In genomic region chr2:8193146-8193545, GRCh38 we compare ENCODE assay signal across 22 cellular contexts.
A peak's percentile ranks its signal among the peaks of the same experiment; 100 is the strongest.
DNase-seq lines count a peak whose midpoint lies in the region; ATAC-seq and TF ChIP-seq lines count a peak whose summit lies in the region.
"Had no signal": no experiment of that assay in that cellular context is flagged by ENCODE, and none has a peak within 500 bp of the region (broad histone marks: within the 10 kb centered on the region; RNA-seq: fewer than 3 reads in every experiment).

No MANE protein-coding gene starts in this region.

- no peaks in the 10 kb centered on the region for H3K9me2 ChIP-seq in OCI-LY7 (ENCODE audit: insufficient read depth, low read length)

- no peak overlapping the region for H3K4me3 ChIP-seq in OCI-LY7 (ENCODE audit: low read depth, low read length, poor library complexity, severe bottlenecking)
- H3K4me3 ChIP-seq in fibroblast of lung (replicated peaks in 1 of 4; ENCODE audit: control extremely low read depth in 1 of 4, insufficient read depth in 1 of 4, low read depth in 3 of 4, low read length in 4 of 4), result no peak overlapping the region
- H3K4me3 ChIP-seq in subcutaneous abdominal adipose tissue (ENCODE audit: low read depth in 1 of 5, low read length in 5 of 5), result peak overlapping the region in 3 of 5 donors; percentile 41 to 64 (median 42)
- H3K4me3 ChIP-seq in colonic mucosa, result no peak overlapping the region
- H3K4me3 ChIP-seq: ascending aorta, lung, uterus had no signal

- H3K9me3 Mint-ChIP-seq in activated CD8-positive, alpha-beta memory T cell treated with anti-CD3 and anti-CD28 coated beads, Interleukin-2, amount 10 ng/mL, durations not matched to agents 7 days and 5 days (ENCODE audit: low read depth), result peaks cover 3% of the 10 kb centered on the region
- H3K9me3 Mint-ChIP-seq: activated CD8-positive, alpha-beta T cell treated with anti-CD3 and anti-CD28 coated beads for 36 hours; CD8-positive, alpha-beta T cell; neural crest cell; stimulated activated naive B cell treated with anti-CD40 and anti-IgM and Interleukin-4, amounts not matched to agents 10 μg/mL and 1 μg/mL and 100 μg/mL, for 72 hours; T-cell had no signal

- DNase-seq in GM03348 (ENCODE audit: low spot score) (peak; percentile 44), OCI-LY7 (ENCODE audit: low spot score) (no peak), fibroblast of lung (ENCODE audit: low read depth in 2 of 2) (peak; percentile 20 to 27), colonic mucosa (no peak)
- no peak for DNase-seq in activated CD8-positive, alpha-beta memory T cell treated with anti-CD3 and anti-CD28 coated beads, Interleukin-2, amount 10 ng/mL, durations not matched to agents 7 days and 5 days
- DNase-seq: activated CD4-positive, alpha-beta T cell treated with anti-CD3 and anti-CD28 coated beads for 1 hour; activated CD8-positive, alpha-beta T cell treated with anti-CD3 and anti-CD28 coated beads for 36 hours; CD8-positive, alpha-beta T cell; central memory CD4-positive, alpha-beta T cell; DMS 273 treated with DMSO at 0.1 percent for 48 hours; dorsolateral prefrontal cortex; NCI-H524 treated with DMSO at 0.1 percent for 48 hours; sigmoid colon; stimulated activated naive B cell treated with anti-CD40 and anti-IgM and Interleukin-4, amounts not matched to agents 10 μg/mL and 1 μg/mL and 100 μg/mL, for 72 hours; T-cell; uterus had no signal

- BruUV-seq in OCI-LY7 (replicated peaks; lab: Mats Ljungman, UMichigan), result no TSS peak

- no peak overlapping the region for H3K27ac Mint-ChIP-seq in activated CD8-positive, alpha-beta memory T cell treated with anti-CD3 and anti-CD28 coated beads, Interleukin-2, amount 10 ng/mL, durations not matched to agents 7 days and 5 days
- H3K27ac Mint-ChIP-seq: activated CD8-positive, alpha-beta T cell treated with anti-CD3 and anti-CD28 coated beads for 36 hours; activated naive CD8-positive, alpha-beta T cell; CD8-positive, alpha-beta T cell; stimulated activated naive B cell treated with anti-CD40 and anti-IgM and Interleukin-4, amounts not matched to agents 10 μg/mL and 1 μg/mL and 100 μg/mL, for 72 hours; T-cell had no signal

- intact Hi-C loops in OCI-LY7 (cut with micrococcal nuclease; ENCODE audit: unreplicated experiment) (no loop called here), colonic mucosa (cut with DNase I) (no loop called here)

- H3K27ac ChIP-seq in OCI-LY7 (ENCODE audit: low read depth, low read length, poor library complexity, severe bottlenecking) (no peak overlapping the region), fibroblast of lung (ENCODE audit: insufficient read depth, low read length) (no peak overlapping the region), subcutaneous abdominal adipose tissue (ENCODE audit: low read depth, low read length) (no peak overlapping the region), colonic mucosa (no peak overlapping the region)
- H3K27ac ChIP-seq: ascending aorta, uterus had no signal

- no peak for ATAC-seq in activated CD8-positive, alpha-beta memory T cell treated with anti-CD3 and anti-CD28 coated beads, Interleukin-2, amount 10 ng/mL, durations not matched to agents 7 days and 5 days
- no peak for ATAC-seq in GM19328 (IDR thresholded peaks at IDR 0.05; ENCODE audit: unreplicated experiment)
- ATAC-seq: activated CD8-positive, alpha-beta T cell treated with anti-CD3 and anti-CD28 coated beads for 36 hours; CD8-positive, alpha-beta T cell; T-cell had no signal

- no peak for TF ChIP-seq CTCF in OCI-LY7 (conservative IDR thresholded peaks at IDR 0.05; ENCODE audit: low read length)
- no peak for TF ChIP-seq CTCF in fibroblast of lung (conservative IDR thresholded peaks at IDR 0.05 in 1 of 2, IDR thresholded peaks at IDR 0.05 in 1 of 2; ENCODE audit: low read depth in 1 of 2, low read length in 2 of 2)
- TF ChIP-seq CTCF in colonic mucosa (IDR thresholded peaks at IDR 0.05), result no peak

- peaks cover 2% of the 10 kb centered on the region for H3K4me1 Mint-ChIP-seq in activated CD8-positive, alpha-beta memory T cell treated with anti-CD3 and anti-CD28 coated beads, Interleukin-2, amount 10 ng/mL, durations not matched to agents 7 days and 5 days
- H3K4me1 Mint-ChIP-seq: T-cell had no signal

- H3K9ac ChIP-seq in fibroblast of lung (ENCODE audit: insufficient read depth, low read length) (no peak overlapping the region), subcutaneous abdominal adipose tissue (ENCODE audit: low read length in 5 of 5) (no peak overlapping the region), colonic mucosa (ENCODE audit: low read depth in 2 of 2, low read length in 2 of 2) (no peak overlapping the region)

- H3K4me2 ChIP-seq in OCI-LY7 (ENCODE audit: low read length) (peak overlapping the region; percentile 14; the same call in 1 of the 2 replicates), fibroblast of lung (ENCODE audit: extremely low read depth, insufficient read depth, low read length) (no peak overlapping the region)

- H3K4me1 ChIP-seq in OCI-LY7 (ENCODE audit: insufficient read depth, low read length, poor library complexity, severe bottlenecking), result peaks cover 9% of the 10 kb centered on the region
- H3K4me1 ChIP-seq in fibroblast of lung (ENCODE audit: control insufficient read depth, extremely low read depth, insufficient read depth, low read length), result no peaks in the 10 kb centered on the region
- H3K4me1 ChIP-seq in subcutaneous abdominal adipose tissue (ENCODE audit: control insufficient read depth in 5 of 5, insufficient read depth in 5 of 5, low read length in 5 of 5), result peaks cover 0 to 9% (median 0%) of the 10 kb centered on the region in 5 donors
- H3K4me1 ChIP-seq in colonic mucosa, result no peaks in the 10 kb centered on the region
- H3K4me1 ChIP-seq: ascending aorta, uterus had no signal

- peak overlapping the region; percentile 24; the same call in 1 of the 2 replicates for H2AFZ ChIP-seq in OCI-LY7 (ENCODE audit: low read length)
- no peak overlapping the region for H2AFZ ChIP-seq in fibroblast of lung (ENCODE audit: low read length)

- H3K36me3 ChIP-seq in OCI-LY7 (ENCODE audit: insufficient read depth, low read length) (no peaks in the 10 kb centered on the region), fibroblast of lung (ENCODE audit: control insufficient read depth, insufficient read depth, low read length) (no peaks in the 10 kb centered on the region), subcutaneous abdominal adipose tissue (ENCODE audit: control insufficient read depth in 5 of 5, insufficient read depth in 5 of 5, low read length in 5 of 5) (no peaks in the 10 kb centered on the region), colonic mucosa (no peaks in the 10 kb centered on the region)
- H3K36me3 ChIP-seq: ascending aorta, sigmoid colon, uterus had no signal

- no peaks in the 10 kb centered on the region for H3K27me3 ChIP-seq in fibroblast of lung (ENCODE audit: control insufficient read depth, insufficient read depth, low read length)
- no peaks in the 10 kb centered on the region for H3K27me3 ChIP-seq in subcutaneous abdominal adipose tissue (ENCODE audit: control insufficient read depth in 5 of 5, insufficient read depth in 4 of 5, low read length in 5 of 5)
- no peaks in the 10 kb centered on the region for H3K27me3 ChIP-seq in colonic mucosa
- H3K27me3 ChIP-seq: ascending aorta, sigmoid colon, uterus had no signal

- H3K79me2 ChIP-seq in OCI-LY7 (ENCODE audit: insufficient read depth, low read depth, low read length), result no peaks in the 10 kb centered on the region
- no peaks in the 10 kb centered on the region for H3K79me2 ChIP-seq in fibroblast of lung (ENCODE audit: control insufficient read depth, insufficient read depth, low read length)

- H3K9me3 ChIP-seq in OCI-LY7 (ENCODE audit: low read length) (no peaks in the 10 kb centered on the region), fibroblast of lung (ENCODE audit: control insufficient read depth, insufficient read depth, low read depth, low read length) (no peaks in the 10 kb centered on the region), subcutaneous abdominal adipose tissue (ENCODE audit: control insufficient read depth in 5 of 5, low read length in 5 of 5) (no peaks in the 10 kb centered on the region), colonic mucosa (no peaks in the 10 kb centered on the region)
- H3K9me3 ChIP-seq: ascending aorta, sigmoid colon, uterus had no signal

- H3K36me3 Mint-ChIP-seq in activated CD8-positive, alpha-beta memory T cell treated with anti-CD3 and anti-CD28 coated beads, Interleukin-2, amount 10 ng/mL, durations not matched to agents 7 days and 5 days, result peaks cover 2% of the 10 kb centered on the region
- H3K36me3 Mint-ChIP-seq: activated naive CD8-positive, alpha-beta T cell; CD8-positive, alpha-beta T cell; stimulated activated naive B cell treated with anti-CD40 and anti-IgM and Interleukin-4, amounts not matched to agents 10 μg/mL and 1 μg/mL and 100 μg/mL, for 72 hours; T-cell had no signal

- POLR2A ChIA-PET in OCI-LY7 (lab: Charles Lee), result interaction anchor here (0.6 to 1.5 kb wide), 2 partner anchors 12 to 227 kb away, joined by 3 read pairs; no protein-coding TSS in a partner anchor

- CTCF ChIA-PET in OCI-LY7 (lab: Charles Lee; ENCODE audit: unreplicated experiment), result no interaction called here
- CTCF ChIA-PET in activated CD8-positive, alpha-beta memory T cell treated with anti-CD3 and anti-CD28 coated beads, Interleukin-2, amount 10 ng/mL, durations not matched to agents 7 days and 5 days (lab: Charles Lee), result no interaction called here

- peaks cover 2% of the 10 kb centered on the region for H3K27me3 Mint-ChIP-seq in activated CD8-positive, alpha-beta memory T cell treated with anti-CD3 and anti-CD28 coated beads, Interleukin-2, amount 10 ng/mL, durations not matched to agents 7 days and 5 days
- H3K27me3 Mint-ChIP-seq: activated CD8-positive, alpha-beta T cell treated with anti-CD3 and anti-CD28 coated beads for 36 hours; activated naive CD8-positive, alpha-beta T cell had no signal

- H3K4me3 Mint-ChIP-seq in activated CD8-positive, alpha-beta memory T cell treated with anti-CD3 and anti-CD28 coated beads, Interleukin-2, amount 10 ng/mL, durations not matched to agents 7 days and 5 days, result no peak overlapping the region
- H3K4me3 Mint-ChIP-seq: activated CD8-positive, alpha-beta T cell treated with anti-CD3 and anti-CD28 coated beads for 36 hours; activated naive CD8-positive, alpha-beta T cell; CD8-positive, alpha-beta T cell; neural crest cell; stimulated activated naive B cell treated with anti-CD40 and anti-IgM and Interleukin-4, amounts not matched to agents 10 μg/mL and 1 μg/mL and 100 μg/mL, for 72 hours; T-cell had no signal

- H4K20me1 ChIP-seq in OCI-LY7 (ENCODE audit: insufficient read depth, low read length) (no peaks in the 10 kb centered on the region), fibroblast of lung (ENCODE audit: control insufficient read depth, extremely low read depth, insufficient read depth, low read length) (no peaks in the 10 kb centered on the region)

Comparison
In these comparisons a context has a peak if more than half of its experiments do, and no peak if none do; other contexts are left out.
1. DNase-seq: peak in GM03348 (single experiment) and fibroblast of lung (2 of 2); none in OCI-LY7 (single experiment), activated CD8-positive, alpha-beta memory T cell treated with anti-CD3 and anti-CD28 coated beads, Interleukin-2, amount 10 ng/mL, durations not matched to agents 7 days and 5 days (single experiment) and colonic mucosa (single experiment).
2. H3K4me3 ChIP-seq: peak in subcutaneous abdominal adipose tissue (3 of 5); none in OCI-LY7 (single experiment), fibroblast of lung (0 of 4) and colonic mucosa (single experiment).